In genomic region chr14:68631691-68632590, GRCh38 we compare ENCODE assay signal across 16 cellular contexts.
DNase-seq lines count a peak whose midpoint lies in the region; ATAC-seq, FAIRE-seq and TF ChIP-seq lines count a peak whose summit lies in the region.
"Had no signal": no experiment of that assay in that cellular context is flagged by ENCODE, and none has a peak within 500 bp of the region (broad histone marks: within the 10 kb centered on the region; RNA-seq: fewer than 3 reads in every experiment).

No MANE protein-coding gene starts in this region.

- peaks cover 9% of the 10 kb centered on the region for H3K27me3 Mint-ChIP-seq in astrocyte (ENCODE audit: low read depth, unreplicated experiment)
- H3K27me3 Mint-ChIP-seq in neural progenitor cell (ENCODE audit: insufficient read depth, low read depth): peaks cover 17% of the 10 kb centered on the region
- H3K27me3 Mint-ChIP-seq: effector memory CD8-positive, alpha-beta T cell had no signal

- peaks cover 16% of the 10 kb centered on the region for H3K4me1 Mint-ChIP-seq in astrocyte (ENCODE audit: low read depth, unreplicated experiment)
- H3K4me1 Mint-ChIP-seq in neural progenitor cell: peaks cover 55% of the 10 kb centered on the region

- H3K4me3 ChIP-seq in astrocyte (ENCODE audit: insufficient read depth, low read depth, low read length): no peak overlapping the region
- no peak overlapping the region for H3K4me3 ChIP-seq in neural progenitor cell
- H3K4me3 ChIP-seq in thoracic aorta: no peak overlapping the region
- no peak overlapping the region for H3K4me3 ChIP-seq in body of pancreas

- no peak overlapping the region for H3K4me3 Mint-ChIP-seq in astrocyte (ENCODE audit: unreplicated experiment)
- no peak overlapping the region for H3K4me3 Mint-ChIP-seq in neural progenitor cell
- H3K4me3 Mint-ChIP-seq: activated T-cell treated with anti-CD3 and anti-CD28 coated beads, Interleukin-2, amount 50 U/mL, for 24 hours; effector memory CD8-positive, alpha-beta T cell; IgD-negative memory B cell had no signal

- H3K27ac Mint-ChIP-seq in astrocyte (ENCODE audit: unreplicated experiment) (peak overlapping the region; percentile 18), neural progenitor cell (peak overlapping the region; percentile 74)
- H3K27ac Mint-ChIP-seq: activated T-cell treated with anti-CD3 and anti-CD28 coated beads, Interleukin-2, amount 50 U/mL, for 24 hours had no signal

- no peaks in the 10 kb centered on the region for H3K36me3 Mint-ChIP-seq in astrocyte (ENCODE audit: low read depth, unreplicated experiment)
- H3K36me3 Mint-ChIP-seq in neural progenitor cell: no peaks in the 10 kb centered on the region

- peaks cover 11% of the 10 kb centered on the region for H3K4me1 ChIP-seq in astrocyte (ENCODE audit: insufficient read depth, low read length)
- peaks cover 27% of the 10 kb centered on the region for H3K4me1 ChIP-seq in neural progenitor cell
- peaks cover 14 to 53% of the 10 kb centered on the region in 2 donors for H3K4me1 ChIP-seq in thoracic aorta (ENCODE audit: control insufficient read depth in 1 of 2, low read depth in 2 of 2)
- H3K4me1 ChIP-seq in body of pancreas: peaks cover 47% of the 10 kb centered on the region

- H3K9ac ChIP-seq in astrocyte (ENCODE audit: low read length) (no peak overlapping the region), neural progenitor cell (no peak overlapping the region)

- FAIRE-seq in astrocyte (lab: Jason Lieb, UNC): no peak
- FAIRE-seq: GM12892, kidney had no signal

- peaks cover 2% of the 10 kb centered on the region for H3K9me3 Mint-ChIP-seq in astrocyte (ENCODE audit: unreplicated experiment)
- peaks cover 9% of the 10 kb centered on the region for H3K9me3 Mint-ChIP-seq in neural progenitor cell
- H3K9me3 Mint-ChIP-seq: activated T-cell treated with anti-CD3 and anti-CD28 coated beads, Interleukin-2, amount 50 U/mL, for 24 hours; effector memory CD8-positive, alpha-beta T cell; IgD-negative memory B cell had no signal

- H3K36me3 ChIP-seq in astrocyte (ENCODE audit: insufficient read depth, low read length) (no peaks in the 10 kb centered on the region), neural progenitor cell (no peaks in the 10 kb centered on the region), thoracic aorta (no peaks in the 10 kb centered on the region), body of pancreas (replicated peaks in 1 of 2; ENCODE audit: insufficient read depth in 1 of 2, low read depth in 2 of 2) (no peaks in the 10 kb centered on the region)

- no peaks in the 10 kb centered on the region for H3K27me3 ChIP-seq in astrocyte (ENCODE audit: insufficient read depth, low read length)
- no peaks in the 10 kb centered on the region for H3K27me3 ChIP-seq in neural progenitor cell
- H3K27me3 ChIP-seq in thoracic aorta (replicated peaks; ENCODE audit: insufficient read depth): no peaks in the 10 kb centered on the region
- no peaks in the 10 kb centered on the region for H3K27me3 ChIP-seq in body of pancreas

- H3K27ac ChIP-seq in astrocyte (ENCODE audit: low read depth, low read length) (no peak overlapping the region), neural progenitor cell (no peak overlapping the region), thoracic aorta (peak overlapping the region; percentile 41 to 59), body of pancreas (no peak overlapping the region)

- ATAC-seq in left cardiac atrium (peak; percentile 38 to 40), thoracic aorta (ENCODE audit: insufficient number of reproducible peaks, low FRiP score, low read depth) (no peak), body of pancreas (no peak)
- ATAC-seq: effector memory CD8-positive, alpha-beta T cell had no signal

- no peak for TF ChIP-seq CTCF in astrocyte (IDR thresholded peaks at IDR 0.05; ENCODE audit: insufficient read depth, low read depth, low read length)
- TF ChIP-seq CTCF in neural progenitor cell (IDR thresholded peaks at IDR 0.05): no peak
- TF ChIP-seq CTCF in thoracic aorta (IDR thresholded peaks at IDR 0.05): no peak
- TF ChIP-seq CTCF in body of pancreas (IDR thresholded peaks at IDR 0.05): no peak

- H3K9me3 ChIP-seq in astrocyte (ENCODE audit: insufficient read depth, low read depth, low read length) (no peaks in the 10 kb centered on the region), neural progenitor cell (ENCODE audit: low read depth) (no peaks in the 10 kb centered on the region), thoracic aorta (no peaks in the 10 kb centered on the region), body of pancreas (no peaks in the 10 kb centered on the region)

- WGBS in body of pancreas, 2 donors: 93 to 95% methylated on average over 21 of the region's 21 CpGs

- H4K20me1 ChIP-seq in astrocyte (ENCODE audit: insufficient read depth, low read length) (no peaks in the 10 kb centered on the region), neural progenitor cell (ENCODE audit: low read depth) (no peaks in the 10 kb centered on the region)

- DNase-seq in astrocyte (ENCODE audit: low read depth) (no peak), left cardiac atrium (no peak), neural progenitor cell (ENCODE audit: low spot score) (no peak), thoracic aorta (ENCODE audit: low spot score) (no peak), NCI-H1092 treated with DMSO at 0.1 percent for 48 hours (lab: John Stamatoyannopoulos, UW) (no peak), body of pancreas (no peak), cerebellar cortex (ENCODE audit: low spot score) (no peak)
- no peak for DNase-seq in stimulated activated CD8-positive, alpha-beta memory T cell treated with anti-CD3 and anti-CD28 coated beads, Interleukin-4, amount 100 ng/mL, for 48 hours
- DNase-seq: activated T-cell treated with anti-CD3 and anti-CD28 coated beads, Interleukin-2, amount 50 U/mL, for 24 hours; effector memory CD8-positive, alpha-beta T cell; kidney; NCI-H1048; NCI-H510A; stimulated activated CD4-positive, alpha-beta T cell treated with anti-CD3 and anti-CD28 coated beads, Interleukin-15, amount 100 ng/mL, for 24 hours had no signal

- H3K4me2 ChIP-seq in astrocyte (ENCODE audit: low read length): no peak overlapping the region
- no peak overlapping the region for H3K4me2 ChIP-seq in neural progenitor cell

- H3F3A ChIP-seq in neural progenitor cell (ENCODE audit: low read depth): peaks cover 12% of the 10 kb centered on the region

- H3K79me2 ChIP-seq in astrocyte (ENCODE audit: insufficient read depth, low read length): no peaks in the 10 kb centered on the region
- no peaks in the 10 kb centered on the region for H3K79me2 ChIP-seq in neural progenitor cell (ENCODE audit: low read depth)

- TF ChIP-seq POLR2A in body of pancreas (IDR thresholded peaks at IDR 0.05): no peak

- intact Hi-C loops in left cardiac atrium (cut with DNase I): no loop called here
- intact Hi-C loops in body of pancreas (cut with DNase I): no loop called here

- H2AFZ ChIP-seq in astrocyte (ENCODE audit: low read depth, low read length) (no peak overlapping the region), neural progenitor cell (replicated peaks) (no peak overlapping the region)

Comparison
In these comparisons a context has a peak if more than half of its experiments do, and no peak if none do; other contexts are left out.
1. H3K27ac ChIP-seq: peak in thoracic aorta (2 of 2); none in astrocyte (single experiment), neural progenitor cell (single experiment) and body of pancreas (0 of 4).
2. ATAC-seq: peak in left cardiac atrium (2 of 2); none in thoracic aorta (single experiment) and body of pancreas (single experiment).